In genomic region chr10:90751107-90751997, GRCh38 we compare ENCODE assay signal across 8 cellular contexts.
DNase-seq lines count a peak whose midpoint lies in the region; ATAC-seq and TF ChIP-seq lines count a peak whose summit lies in the region.

No MANE protein-coding gene starts in this region.

- no peak for TF ChIP-seq POLR2A in gastrocnemius medialis (IDR thresholded peaks at IDR 0.05)

- ATAC-seq in gastrocnemius medialis, result no peak

- H3K4me1 ChIP-seq in gastrocnemius medialis, result no peaks in the 10 kb centered on the region

- in situ Hi-C loops in gastrocnemius medialis (cut with MboI; ENCODE audit: low sequenced_read_pairs in 4 of 4), result no loop called here

- intact Hi-C loops in head of caudate nucleus (cut with DNase I) (loop anchor here (5.0 kb wide), 1 partner anchor 121 kb away; the partner anchor contains the start of gene RPP30), gastrocnemius medialis (cut with DNase I; ENCODE audit: low total_unique reads) (loop anchor here (2.0 kb wide), 2 partner anchors 111 to 119 kb away; partner anchors contain the start of gene RPP30)

- no peaks in the 10 kb centered on the region for H3K36me3 ChIP-seq in gastrocnemius medialis

- peak; percentile 40 to 63 (median 47) for TF ChIP-seq CTCF in gastrocnemius medialis (IDR thresholded peaks at IDR 0.05 in 4 of 5, conservative IDR thresholded peaks at IDR 0.05 in 1 of 5)

- H3K9me3 ChIP-seq in gastrocnemius medialis, result no peaks in the 10 kb centered on the region

- H3K4me3 ChIP-seq in gastrocnemius medialis, result no peak overlapping the region

- no peaks in the 10 kb centered on the region for H3K27me3 ChIP-seq in gastrocnemius medialis

- DNase-seq in NCI-H2081 (lab: John Stamatoyannopoulos, UW), result peak; percentile 39 to 46
- no peak for DNase-seq in NCI-H2081 treated with DMSO at 0.1 percent for 48 hours (lab: John Stamatoyannopoulos, UW)
- peak; percentile 12 for DNase-seq in HCEC 1CT
- DNase-seq in NCI-H345 (lab: John Stamatoyannopoulos, UW), result peak; percentile 20
- DNase-seq in activated T-cell treated with anti-CD3 and anti-CD28 coated beads, Interleukin-2, amount 50 U/mL, for 48 hours, result peak; percentile 49 to 60
- peak in 33 of 42 donors; percentile 18 to 73 (median 42) for DNase-seq in head of caudate nucleus
- DNase-seq in gastrocnemius medialis, result no peak
- no peak for DNase-seq in DMS79 treated with DMSO at 0.1 percent for 48 hours (lab: John Stamatoyannopoulos, UW)

- H3K27ac ChIP-seq in gastrocnemius medialis, result no peak overlapping the region

Comparison
In these comparisons a context has a peak if more than half of its experiments do, and no peak if none do; other contexts are left out.
1. DNase-seq: peak in NCI-H2081 (2 of 2), HCEC 1CT (single experiment), NCI-H345 (single experiment), activated T-cell treated with anti-CD3 and anti-CD28 coated beads, Interleukin-2, amount 50 U/mL, for 48 hours (2 of 2) and head of caudate nucleus (33 of 42); none in NCI-H2081 treated with DMSO at 0.1 percent for 48 hours (single experiment), gastrocnemius medialis (0 of 2) and DMS79 treated with DMSO at 0.1 percent for 48 hours (single experiment).